Comparison of ENCODE assay signal across 31 cellular contexts in the genomic region with DNA sequence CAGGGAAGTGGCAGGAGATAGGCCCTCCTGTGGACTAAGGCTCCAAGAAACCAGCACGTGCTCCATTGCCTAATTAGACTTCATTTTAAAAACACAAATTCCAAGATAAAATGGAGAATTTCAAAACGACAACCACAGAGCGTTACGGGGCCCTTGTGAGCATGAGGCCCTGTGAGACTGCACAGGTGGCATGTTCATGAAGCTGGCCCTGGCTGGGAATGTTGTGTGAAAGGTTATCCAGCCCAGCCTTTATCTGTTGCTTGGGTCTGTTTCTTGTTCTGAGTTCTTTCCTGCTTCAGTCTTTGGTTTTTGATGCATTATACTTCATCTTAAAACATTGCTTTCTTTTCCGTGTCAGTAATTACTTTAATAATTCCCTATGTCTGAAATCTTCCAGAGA.
"Had no signal": no experiment of that assay in that cellular context is flagged by ENCODE, and none has a peak within 500 bp of the region (broad histone marks: within the 10 kb centered on the region; RNA-seq: fewer than 3 reads in every experiment).

No MANE protein-coding gene starts in this region.

- ATAC-seq: naive thymus-derived CD4-positive, alpha-beta T cell; natural killer cell; right lobe of liver; stimulated activated memory B cell treated with anti-CD40 and anti-IgM and Interleukin-4, amounts not matched to agents 10 μg/mL and 1 μg/mL and 100 μg/mL, for 72 hours; stimulated activated naive CD8-positive, alpha-beta T cell treated with anti-CD3 and anti-CD28 coated beads, Interleukin-15, amount 100 ng/mL, for 72 hours; stimulated activated naive CD8-positive, alpha-beta T cell treated with anti-CD3 and anti-CD28 coated beads, Interleukin-15, Interleukin-2, amounts not matched to agents 100 U/mL and 50 U/mL, for 24 hours; upper lobe of right lung had no signal

- H3K4me1 Mint-ChIP-seq: natural killer cell; nephron; stimulated activated memory B cell treated with anti-CD40 and anti-IgM and Interleukin-4, amounts not matched to agents 10 μg/mL and 1 μg/mL and 100 μg/mL, for 72 hours; stimulated activated naive CD8-positive, alpha-beta T cell treated with anti-CD3 and anti-CD28 coated beads, Interleukin-15, amount 100 ng/mL, for 72 hours had no signal

- H3K4me3 Mint-ChIP-seq: naive thymus-derived CD4-positive, alpha-beta T cell; natural killer cell; nephron; stimulated activated memory B cell treated with anti-CD40 and anti-IgM and Interleukin-4, amounts not matched to agents 10 μg/mL and 1 μg/mL and 100 μg/mL, for 72 hours; stimulated activated naive CD8-positive, alpha-beta T cell treated with anti-CD3 and anti-CD28 coated beads, Interleukin-15, amount 100 ng/mL, for 72 hours; type B pancreatic cell had no signal

- H3K36me3 ChIP-seq: neutrophil, right atrium auricular region, right lobe of liver, sigmoid colon, spleen, suprapubic skin, tibial artery, transverse colon, upper lobe of right lung, uterus had no signal

- H3K9me3 Mint-ChIP-seq: natural killer cell, type B pancreatic cell had no signal

- H2AFZ ChIP-seq: parathyroid adenoma had no signal

- H3K27ac ChIP-seq: neutrophil, parathyroid adenoma, right atrium auricular region, right lobe of liver, sigmoid colon, spleen, suprapubic skin, testis, tibial artery, transverse colon, upper lobe of right lung, uterus had no signal

- H3K27ac Mint-ChIP-seq: naive thymus-derived CD4-positive, alpha-beta T cell; natural killer cell; nephron; progenitor cell of endocrine pancreas; stimulated activated memory B cell treated with anti-CD40 and anti-IgM and Interleukin-4, amounts not matched to agents 10 μg/mL and 1 μg/mL and 100 μg/mL, for 72 hours; stimulated activated naive CD8-positive, alpha-beta T cell treated with anti-CD3 and anti-CD28 coated beads, Interleukin-15, amount 100 ng/mL, for 72 hours; type B pancreatic cell had no signal

- H3K4me3 ChIP-seq: right atrium auricular region, right lobe of liver, sigmoid colon, spleen, suprapubic skin, testis, tibial artery, transverse colon, upper lobe of right lung, uterus had no signal

- H3K79me2 ChIP-seq: parathyroid adenoma had no signal

- H3K4me1 ChIP-seq: parathyroid adenoma, sigmoid colon, spleen, suprapubic skin, testis, tibial artery, transverse colon, upper lobe of right lung, uterus had no signal

- H3K27me3 ChIP-seq: neutrophil, right atrium auricular region, right lobe of liver, sigmoid colon, testis, tibial artery, upper lobe of right lung, uterus had no signal

- H3K36me3 Mint-ChIP-seq: natural killer cell; stimulated activated memory B cell treated with anti-CD40 and anti-IgM and Interleukin-4, amounts not matched to agents 10 μg/mL and 1 μg/mL and 100 μg/mL, for 72 hours; type B pancreatic cell had no signal

- H3K9ac ChIP-seq: parathyroid adenoma had no signal

- DNase-seq: naive thymus-derived CD4-positive, alpha-beta T cell; natural killer cell; nucleus accumbens; posterior cingulate gyrus; retina; right lobe of liver; sigmoid colon; small intestine; spleen; stimulated activated CD4-positive, alpha-beta T cell treated with anti-CD3 and anti-CD28 coated beads, Interleukin-12 subunit alpha, Interleukin-12 subunit beta, amount 100 ng/mL, for 4 hours; stimulated activated CD4-positive, alpha-beta T cell treated with anti-CD3 and anti-CD28 coated beads, Interleukin-1b, Interleukin-23, amount 100 ng/mL, for 48 hours; stimulated activated CD4-positive, alpha-beta T cell treated with anti-CD3 and anti-CD28 coated beads, Interleukin-4, amount 100 ng/mL, for 1 hour; stimulated activated CD4-positive, alpha-beta T cell treated with anti-CD3 and anti-CD28 coated beads, Interleukin-4, amount 100 ng/mL, for 4 hours; stimulated activated CD8-positive, alpha-beta memory T cell treated with anti-CD3 and anti-CD28 coated beads, Interleukin-4, amount 100 ng/mL, for 48 hours; stimulated activated naive CD4-positive, alpha-beta T cell; stimulated activated naive CD8-positive, alpha-beta T cell treated with anti-CD3 and anti-CD28 coated beads, Interleukin-15, amount 100 ng/mL, for 72 hours; stimulated activated naive CD8-positive, alpha-beta T cell treated with anti-CD3 and anti-CD28 coated beads, Interleukin-15, Interleukin-2, amounts not matched to agents 100 U/mL and 50 U/mL, for 24 hours; substantia nigra; testis; tibial artery; transverse colon; upper lobe of right lung; uterus had no signal

- H3K9me3 ChIP-seq: neutrophil, right atrium auricular region, right lobe of liver, sigmoid colon, spleen, suprapubic skin, testis, tibial artery, transverse colon, upper lobe of right lung, uterus had no signal
